8 cellular contexts compared by ENCODE assay signal in the genomic region with DNA sequence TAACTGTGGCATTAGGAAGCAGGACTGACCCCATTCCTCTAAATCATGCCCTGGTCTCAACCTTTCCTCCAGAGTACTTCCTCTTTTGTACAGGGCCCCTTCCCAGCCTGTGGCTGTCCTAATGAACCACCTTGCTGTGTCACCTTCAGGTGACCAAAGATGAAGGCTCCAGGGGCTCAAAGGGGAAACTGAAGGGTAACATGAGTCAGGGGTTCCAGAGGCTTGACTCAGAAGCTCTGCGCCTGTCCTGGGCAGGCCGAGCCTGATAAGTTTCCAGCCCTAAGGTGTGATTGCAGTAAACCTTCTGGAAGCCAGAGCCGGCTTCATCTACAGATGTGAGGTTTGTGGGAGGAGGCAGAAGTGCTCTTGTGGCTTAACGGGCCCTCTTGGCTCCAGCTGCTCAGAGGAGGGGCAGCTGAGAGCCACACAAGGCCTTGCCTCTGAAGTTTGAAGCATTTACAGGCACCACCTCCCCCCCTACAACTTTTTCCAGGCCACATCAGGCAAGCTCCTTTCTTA.
DNase-seq lines count a peak whose midpoint lies in the region; ATAC-seq and TF ChIP-seq lines count a peak whose summit lies in the region.

No MANE protein-coding gene starts in this region.

- CTCF ChIA-PET in CD8-positive, alpha-beta T cell (lab: Charles Lee) = interaction anchor here (0.8 to 1.2 kb wide), 3 partner anchors 11 to 278 kb away, joined by 3 read pairs; no protein-coding TSS in a partner anchor
- CTCF ChIA-PET in activated CD4-positive, alpha-beta memory T cell treated with anti-CD3 and anti-CD28 coated beads, Interleukin-2, amount 10 ng/mL, durations not matched to agents 7 days and 5 days (lab: Charles Lee) = interaction anchor here (0.6 to 4.3 kb wide), 17 partner anchors 11 to 164 kb away, joined by 3 to 21 read pairs (median 4); no protein-coding TSS in a partner anchor

- H3K4me3 Mint-ChIP-seq in CD8-positive, alpha-beta T cell = peak overlapping the region; percentile 17
- peak overlapping the region; percentile 36 for H3K4me3 Mint-ChIP-seq in activated CD4-positive, alpha-beta memory T cell treated with anti-CD3 and anti-CD28 coated beads, Interleukin-2, amount 10 ng/mL, durations not matched to agents 7 days and 5 days
- peak overlapping the region; percentile 63 to 80 for H3K4me3 Mint-ChIP-seq in stimulated activated naive CD8-positive, alpha-beta T cell treated with anti-CD3 and anti-CD28 coated beads, Interleukin-15, amount 100 ng/mL, for 72 hours

- ATAC-seq in CD8-positive, alpha-beta T cell = peak; percentile 44
- ATAC-seq in GM19468 (IDR thresholded peaks at IDR 0.05; ENCODE audit: extremely low read depth, unreplicated experiment) = peak; percentile 31
- ATAC-seq in stimulated activated naive CD8-positive, alpha-beta T cell treated with anti-CD3 and anti-CD28 coated beads, Interleukin-15, amount 100 ng/mL, for 72 hours = peak; percentile 88

- peaks cover 31% of the 10 kb centered on the region for H3K4me1 Mint-ChIP-seq in CD8-positive, alpha-beta T cell (ENCODE audit: low read depth)
- H3K4me1 Mint-ChIP-seq in activated CD4-positive, alpha-beta memory T cell treated with anti-CD3 and anti-CD28 coated beads, Interleukin-2, amount 10 ng/mL, durations not matched to agents 7 days and 5 days = peaks cover 88% of the 10 kb centered on the region
- H3K4me1 Mint-ChIP-seq in stimulated activated naive CD8-positive, alpha-beta T cell treated with anti-CD3 and anti-CD28 coated beads, Interleukin-15, amount 100 ng/mL, for 72 hours = peaks cover 82% of the 10 kb centered on the region

- no peaks in the 10 kb centered on the region for H3K27me3 Mint-ChIP-seq in CD8-positive, alpha-beta T cell (ENCODE audit: low read depth)
- H3K27me3 Mint-ChIP-seq in activated CD4-positive, alpha-beta memory T cell treated with anti-CD3 and anti-CD28 coated beads, Interleukin-2, amount 10 ng/mL, durations not matched to agents 7 days and 5 days = no peaks in the 10 kb centered on the region
- H3K27me3 Mint-ChIP-seq in stimulated activated naive CD8-positive, alpha-beta T cell treated with anti-CD3 and anti-CD28 coated beads, Interleukin-15, amount 100 ng/mL, for 72 hours = no peaks in the 10 kb centered on the region

- no peaks in the 10 kb centered on the region for H3K27me3 ChIP-seq in CD8-positive, alpha-beta T cell (ENCODE audit: insufficient read depth, low read length)
- H3K27me3 ChIP-seq in HUES64 (ENCODE audit: insufficient read depth, low read length) = no peaks in the 10 kb centered on the region

- TF ChIP-seq CTCF in CD8-positive, alpha-beta T cell (IDR thresholded peaks at IDR 0.05) = no peak

- no peaks in the 10 kb centered on the region for H3K36me3 ChIP-seq in CD8-positive, alpha-beta T cell (ENCODE audit: insufficient read depth, low read length)
- no peaks in the 10 kb centered on the region for H3K36me3 ChIP-seq in HUES64 (ENCODE audit: insufficient read depth, low read length)

- POLR2A ChIA-PET in CD8-positive, alpha-beta T cell (lab: Charles Lee) = interaction anchor here (0.9 to 1.4 kb wide), 4 partner anchors 11 to 162 kb away, joined by 3 to 5 read pairs (median 3); a partner anchor contains a TSS
- POLR2A ChIA-PET in activated CD4-positive, alpha-beta memory T cell treated with anti-CD3 and anti-CD28 coated beads, Interleukin-2, amount 10 ng/mL, durations not matched to agents 7 days and 5 days (lab: Charles Lee) = interaction anchor here (0.7 to 9.6 kb wide), 24 partner anchors 9 to 260 kb away, joined by 3 to 89 read pairs (median 4); a partner anchor contains a TSS

- intact Hi-C loops in CD8-positive, alpha-beta T cell (cut with DNase I, micrococcal nuclease) = no loop called here
- intact Hi-C loops in posterior cingulate gyrus (cut with DNase I) = no loop called here

- no peak for DNase-seq in CD8-positive, alpha-beta T cell
- DNase-seq in activated CD4-positive, alpha-beta memory T cell treated with anti-CD3 and anti-CD28 coated beads, Interleukin-2, amount 10 ng/mL, durations not matched to agents 7 days and 5 days = peak; percentile 72
- peak; percentile 92 for DNase-seq in islet precursor cell
- DNase-seq in stimulated activated naive CD8-positive, alpha-beta T cell treated with anti-CD3 and anti-CD28 coated beads, Interleukin-15, amount 100 ng/mL, for 72 hours = peak; percentile 58 to 76
- no peak for DNase-seq in posterior cingulate gyrus
- no peak for DNase-seq in hippocampal formation (lab: John Stamatoyannopoulos, UW)

- peaks cover 17% of the 10 kb centered on the region for H3K36me3 Mint-ChIP-seq in CD8-positive, alpha-beta T cell
- peaks cover 44% of the 10 kb centered on the region for H3K36me3 Mint-ChIP-seq in activated CD4-positive, alpha-beta memory T cell treated with anti-CD3 and anti-CD28 coated beads, Interleukin-2, amount 10 ng/mL, durations not matched to agents 7 days and 5 days (ENCODE audit: low read depth)

- H3K27ac Mint-ChIP-seq in CD8-positive, alpha-beta T cell = peak overlapping the region; percentile 83
- H3K27ac Mint-ChIP-seq in activated CD4-positive, alpha-beta memory T cell treated with anti-CD3 and anti-CD28 coated beads, Interleukin-2, amount 10 ng/mL, durations not matched to agents 7 days and 5 days = peak overlapping the region; percentile 93
- H3K27ac Mint-ChIP-seq in stimulated activated naive CD8-positive, alpha-beta T cell treated with anti-CD3 and anti-CD28 coated beads, Interleukin-15, amount 100 ng/mL, for 72 hours = peak overlapping the region; percentile 89 to 99

- H3K4me3 ChIP-seq in CD8-positive, alpha-beta T cell (ENCODE audit: low read depth, low read length) = no peak overlapping the region
- H3K4me3 ChIP-seq in HUES64 (ENCODE audit: low read length) = no peak overlapping the region

- H3K9ac ChIP-seq in HUES64 (ENCODE audit: low read depth, low read length) = 0 out of 2 replicates have a peak overlapping the region, but pooled peaks have one; percentile 33

- H3K9me3 Mint-ChIP-seq in CD8-positive, alpha-beta T cell = no peaks in the 10 kb centered on the region
- H3K9me3 Mint-ChIP-seq in activated CD4-positive, alpha-beta memory T cell treated with anti-CD3 and anti-CD28 coated beads, Interleukin-2, amount 10 ng/mL, durations not matched to agents 7 days and 5 days = no peaks in the 10 kb centered on the region
- no peaks in the 10 kb centered on the region for H3K9me3 Mint-ChIP-seq in stimulated activated naive CD8-positive, alpha-beta T cell treated with anti-CD3 and anti-CD28 coated beads, Interleukin-15, amount 100 ng/mL, for 72 hours

- peaks cover 30% of the 10 kb centered on the region for H3K4me1 ChIP-seq in CD8-positive, alpha-beta T cell (ENCODE audit: insufficient read depth, low read length)
- H3K4me1 ChIP-seq in HUES64 (ENCODE audit: insufficient read depth, low read length) = peaks cover 9% of the 10 kb centered on the region; the same call in 1 of the 2 replicates

- H3K27ac ChIP-seq in CD8-positive, alpha-beta T cell (ENCODE audit: low read depth, low read length) = no peak overlapping the region
- no peak overlapping the region for H3K27ac ChIP-seq in HUES64 (ENCODE audit: low read depth, low read length)

- 49% methylated on average over 4 of the region's 4 CpGs for WGBS in HUES64

- no peaks in the 10 kb centered on the region for H3K9me3 ChIP-seq in CD8-positive, alpha-beta T cell (ENCODE audit: low read length)
- no peaks in the 10 kb centered on the region for H3K9me3 ChIP-seq in HUES64 (ENCODE audit: insufficient read depth, low read depth, low read length)

Comparison
In these comparisons a context has a peak if more than half of its experiments do, and no peak if none do; other contexts are left out.
1. ATAC-seq: peak in every context shown above with its lines; median percentile 88 in stimulated activated naive CD8-positive, alpha-beta T cell treated with anti-CD3 and anti-CD28 coated beads, Interleukin-15, amount 100 ng/mL, for 72 hours; 44 in CD8-positive, alpha-beta T cell; 31 in GM19468.
2. DNase-seq: peak in activated CD4-positive, alpha-beta memory T cell treated with anti-CD3 and anti-CD28 coated beads, Interleukin-2, amount 10 ng/mL, durations not matched to agents 7 days and 5 days (single experiment), islet precursor cell (single experiment) and stimulated activated naive CD8-positive, alpha-beta T cell treated with anti-CD3 and anti-CD28 coated beads, Interleukin-15, amount 100 ng/mL, for 72 hours (2 of 2); none in CD8-positive, alpha-beta T cell (0 of 7), posterior cingulate gyrus (0 of 10) and hippocampal formation (0 of 2).
3. H3K4me3 Mint-ChIP-seq: peak in every context shown above with its lines; median percentile 72 in stimulated activated naive CD8-positive, alpha-beta T cell treated with anti-CD3 and anti-CD28 coated beads, Interleukin-15, amount 100 ng/mL, for 72 hours; 36 in activated CD4-positive, alpha-beta memory T cell treated with anti-CD3 and anti-CD28 coated beads, Interleukin-2, amount 10 ng/mL, durations not matched to agents 7 days and 5 days; 17 in CD8-positive, alpha-beta T cell.
4. Peak in every context shown above with its lines, with median percentiles within 50 percentile points of each other: H3K27ac Mint-ChIP-seq.